Comparison of ENCODE assay signal across 25 cellular contexts in the genomic region with DNA sequence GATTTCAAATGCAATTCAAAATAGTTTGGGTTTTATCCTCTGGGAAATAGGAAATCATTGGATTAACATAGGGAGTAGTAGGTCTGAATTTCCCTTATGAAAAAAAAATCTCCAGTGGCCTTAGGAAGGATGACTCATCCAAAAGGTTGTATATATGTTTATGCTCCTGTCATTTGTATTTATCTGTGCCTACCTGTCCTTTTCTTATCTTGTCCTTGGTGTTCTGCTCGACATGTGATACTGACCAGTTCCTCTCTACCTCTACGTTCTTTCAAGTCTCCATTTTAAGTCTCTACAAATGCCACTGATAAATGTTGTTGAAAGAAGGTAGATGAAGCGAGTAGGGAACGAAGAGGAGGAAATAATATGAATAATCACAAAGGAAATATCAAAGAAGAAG. TPM values are rescaled to one million over a fixed set of nuclear protein-coding genes. Genes with fewer than 3 reads are reported as not detected.
"Had no signal": no experiment of that assay in that cellular context is flagged by ENCODE, and none has a peak within 500 bp of the region (broad histone marks: within the 10 kb centered on the region; RNA-seq: fewer than 3 reads in every experiment).

No MANE protein-coding gene starts in this region.

- H3K4me2 ChIP-seq: KMS-11 had no signal

- DNase-seq: activated CD4-positive, alpha-beta T cell treated with anti-CD3 and anti-CD28 coated beads for 48 hours; activated CD4-positive, alpha-beta T cell treated with anti-CD3 and anti-CD28 coated beads, Interleukin-2, amount 50 U/mL, for 48 hours; activated CD8-positive, alpha-beta memory T cell treated with anti-CD3 and anti-CD28 coated beads, Interleukin-2, amount 10 ng/mL, durations not matched to agents 7 days and 5 days; activated gamma-delta T cell; activated naive CD4-positive, alpha-beta T cell treated with anti-CD3 and anti-CD28 coated beads for 36 hours; activated T-cell treated with anti-CD3 and anti-CD28 coated beads, Interleukin-2, amount 50 U/mL, for 4 hours; amygdala; cerebellar nuclear complex; NCI-H1092; NCI-H1417; NCI-H2029; NCI-H2107; NCI-H2171 treated with DMSO at 0.1 percent for 48 hours; NCI-H345; NCI-H510A; NCI-H69; Peyer's patch; Right ventricle myocardium superior; SJCRH30; SW 1271 had no signal

- H3K27ac ChIP-seq: KMS-11, RWPE1, SJCRH30 had no signal

- H3K4me3 ChIP-seq: Peyer's patch, SJCRH30 had no signal

- FAIRE-seq: astrocyte had no signal

- H3K36me3 ChIP-seq: Peyer's patch, SJCRH30 had no signal

- H3K9me3 ChIP-seq: Peyer's patch, SJCRH30 had no signal

- H3K27me3 ChIP-seq: Peyer's patch, SJCRH30 had no signal

- ATAC-seq: activated CD4-positive, CD25-positive, alpha-beta regulatory T cell treated with anti-CD3 and anti-CD28 coated beads, Interleukin-2, amount 50 U/mL, for 24 hours; activated CD8-positive, alpha-beta memory T cell treated with anti-CD3 and anti-CD28 coated beads, Interleukin-2, amount 10 ng/mL, durations not matched to agents 7 days and 5 days; activated T-cell treated with anti-CD3 and anti-CD28 coated beads, Interleukin-2, amount 50 U/mL, for 4 hours; SK-N-SH treated with all-trans-retinoic acid at 6 μM for 48 hours had no signal

- H3K9ac ChIP-seq: KMS-11 had no signal

RNA-seq across cellular contexts. Expression of gene SOX6, which starts 3.0 kb away (rescaled TPM):
- total RNA-seq: activated naive CD4-positive, alpha-beta T cell treated with anti-CD3 and anti-CD28 coated beads for 36 hours had no signal
